Comparison of ENCODE assay signal across 21 cellular contexts in genomic region chr5:143347698-143348344, GRCh38. TPM values are rescaled to one million over a fixed set of nuclear protein-coding genes. Genes with fewer than 3 reads are reported as not detected.
DNase-seq lines count a peak whose midpoint lies in the region; ATAC-seq and TF ChIP-seq lines count a peak whose summit lies in the region.
"Had no signal": no experiment of that assay in that cellular context is flagged by ENCODE, and none has a peak within 500 bp of the region (broad histone marks: within the 10 kb centered on the region; RNA-seq: fewer than 3 reads in every experiment).

No MANE protein-coding gene starts in this region.

- H3K27me3 ChIP-seq in dorsolateral prefrontal cortex (no peaks in the 10 kb centered on the region), endodermal cell (ENCODE audit: control insufficient read depth, insufficient read depth, low read length, poor library complexity, severe bottlenecking) (no peaks in the 10 kb centered on the region)
- H3K27me3 ChIP-seq: upper lobe of right lung had no signal

- H3K27ac ChIP-seq in dorsolateral prefrontal cortex (peak overlapping the region in 44 of 59 donors; percentile 2 to 78 (median 33)), endodermal cell (ENCODE audit: low read depth, low read length) (no peak overlapping the region)
- H3K27ac ChIP-seq: upper lobe of right lung had no signal

- no peaks in the 10 kb centered on the region for H3K36me3 ChIP-seq in endodermal cell (ENCODE audit: control insufficient read depth, insufficient read depth, low read length)
- H3K36me3 ChIP-seq: upper lobe of right lung had no signal

- peaks cover 32% of the 10 kb centered on the region for H3K4me1 Mint-ChIP-seq in stimulated activated naive CD8-positive, alpha-beta T cell treated with anti-CD3 and anti-CD28 coated beads, Interleukin-15, Interleukin-2, amounts not matched to agents 100 ng/mL and 50 ng/mL, for 24 hours (ENCODE audit: low read depth)
- H3K4me1 Mint-ChIP-seq in nephron (peaks cover 11% of the 10 kb centered on the region), endodermal cell (peaks cover 24% of the 10 kb centered on the region)

- H3K36me3 Mint-ChIP-seq in stimulated activated naive CD8-positive, alpha-beta T cell treated with anti-CD3 and anti-CD28 coated beads, Interleukin-15, Interleukin-2, amounts not matched to agents 100 ng/mL and 50 ng/mL, for 24 hours (ENCODE audit: low read depth) = peaks cover 17% of the 10 kb centered on the region
- peaks cover 4% of the 10 kb centered on the region for H3K36me3 Mint-ChIP-seq in nephron (ENCODE audit: low read depth)
- peaks cover 3% of the 10 kb centered on the region for H3K36me3 Mint-ChIP-seq in endodermal cell (ENCODE audit: low read depth)

- ATAC-seq in stimulated activated naive CD8-positive, alpha-beta T cell treated with anti-CD3 and anti-CD28 coated beads, Interleukin-15, Interleukin-2, amounts not matched to agents 100 U/mL and 50 U/mL, for 24 hours = no peak
- ATAC-seq in esophagus mucosa = no peak
- ATAC-seq: upper lobe of right lung had no signal

- no peak overlapping the region for H3K9ac ChIP-seq in endodermal cell (ENCODE audit: extremely low read depth, low read length, poor library complexity, severe bottlenecking)

- H3K4me3 ChIP-seq in dorsolateral prefrontal cortex (no peak overlapping the region), endodermal cell (ENCODE audit: low read length) (no peak overlapping the region)
- H3K4me3 ChIP-seq: upper lobe of right lung had no signal

- no peak overlapping the region for H3K4me3 Mint-ChIP-seq in stimulated activated naive CD8-positive, alpha-beta T cell treated with anti-CD3 and anti-CD28 coated beads, Interleukin-15, Interleukin-2, amounts not matched to agents 100 ng/mL and 50 ng/mL, for 24 hours
- H3K4me3 Mint-ChIP-seq in nephron (no peak overlapping the region), endodermal cell (no peak overlapping the region)
- H3K4me3 Mint-ChIP-seq: T-helper 1 cell treated with Interleukin-12 subunit alpha and Interleukin-12 subunit beta and Interleukin-4 antibody, amounts not matched to agents 30 μg/mL and 1 μg/mL, for 36 hours had no signal

- H3K27ac Mint-ChIP-seq in stimulated activated naive CD8-positive, alpha-beta T cell treated with anti-CD3 and anti-CD28 coated beads, Interleukin-15, Interleukin-2, amounts not matched to agents 100 ng/mL and 50 ng/mL, for 24 hours = peak overlapping the region; percentile 38
- H3K27ac Mint-ChIP-seq in nephron (peak overlapping the region; percentile 13 to 83 (median 24)), endodermal cell (no peak overlapping the region)
- H3K27ac Mint-ChIP-seq: T-helper 1 cell treated with Interleukin-12 subunit alpha and Interleukin-12 subunit beta and Interleukin-4 antibody, amounts not matched to agents 30 μg/mL and 1 μg/mL, for 36 hours had no signal

- 76 to 96% methylated on average over 3 of the region's 3 CpGs for WGBS in endodermal cell (ENCODE audit: insufficient coverage in 1 of 2, insufficient read length in 1 of 2), 2 experiments

- H3K4me1 ChIP-seq in endodermal cell (ENCODE audit: control insufficient read depth, insufficient read depth, low read length) = peaks cover 15% of the 10 kb centered on the region

- intact Hi-C loops in dorsolateral prefrontal cortex (cut with DNase I) = no loop called here

- H3K27me3 Mint-ChIP-seq in stimulated activated naive CD8-positive, alpha-beta T cell treated with anti-CD3 and anti-CD28 coated beads, Interleukin-15, Interleukin-2, amounts not matched to agents 100 ng/mL and 50 ng/mL, for 24 hours = no peaks in the 10 kb centered on the region
- H3K27me3 Mint-ChIP-seq in nephron (ENCODE audit: low read depth) = no peaks in the 10 kb centered on the region
- H3K27me3 Mint-ChIP-seq in endodermal cell (ENCODE audit: insufficient read depth) = no peaks in the 10 kb centered on the region

- no peaks in the 10 kb centered on the region for H3K9me3 Mint-ChIP-seq in stimulated activated naive CD8-positive, alpha-beta T cell treated with anti-CD3 and anti-CD28 coated beads, Interleukin-15, Interleukin-2, amounts not matched to agents 100 ng/mL and 50 ng/mL, for 24 hours
- no peaks in the 10 kb centered on the region for H3K9me3 Mint-ChIP-seq in nephron
- H3K9me3 Mint-ChIP-seq in endodermal cell = no peaks in the 10 kb centered on the region

- no peak for DNase-seq in stimulated activated naive CD8-positive, alpha-beta T cell treated with anti-CD3 and anti-CD28 coated beads, Interleukin-15, Interleukin-2, amounts not matched to agents 100 U/mL and 50 U/mL, for 24 hours
- DNase-seq in dorsolateral prefrontal cortex (no peak), COLO668 (lab: John Stamatoyannopoulos, UW; ENCODE audit: unreplicated experiment) (no peak), endodermal cell (no peak), NCI-H526 (lab: John Stamatoyannopoulos, UW) (no peak)
- DNase-seq: activated CD4-positive, CD25-positive, alpha-beta regulatory T cell treated with anti-CD3 and anti-CD28 coated beads, Interleukin-2, amount 50 U/mL, for 72 hours; activated gamma-delta T cell; Calu3; GF-D8; hypothalamus; left cardiac atrium; NCI-H1105; NCI-H2171; NK-92 treated with Interleukin-12 subunit alpha and Interleukin-12 subunit beta, amount 100 ng/mL, for 24 hours; stimulated activated CD4-positive, alpha-beta T cell treated with anti-CD3 and anti-CD28 coated beads, Interleukin-2, amount 100 ng/mL, for 24 hours; stimulated activated CD8-positive, alpha-beta memory T cell treated with anti-CD3 and anti-CD28 coated beads, Interleukin-4, amount 100 ng/mL, for 48 hours; upper lobe of right lung had no signal

- H3K9me3 ChIP-seq in endodermal cell (ENCODE audit: control insufficient read depth, low read length) = no peaks in the 10 kb centered on the region
- H3K9me3 ChIP-seq: upper lobe of right lung had no signal

- TF ChIP-seq CTCF in dorsolateral prefrontal cortex (IDR thresholded peaks at IDR 0.05 in 54 of 56, conservative IDR thresholded peaks at IDR 0.05 in 2 of 56; ENCODE audit: low read depth in 1 of 56, partially characterized antibody in 56 of 56) (no peak), nephron (IDR thresholded peaks at IDR 0.05; ENCODE audit: unreplicated experiment in 3 of 3) (no peak), endodermal cell (conservative IDR thresholded peaks at IDR 0.05) (no peak)

RNA-seq across cellular contexts. Expression of gene NR3C1, which starts 55.7 kb away (rescaled TPM):
- total RNA-seq in dorsolateral prefrontal cortex (100 to 1,000 TPM in 18 of 120 experiments, 10 to 100 TPM in 102; 56.9 to 114 (median 87.8) TPM), esophagus mucosa (32.4 TPM), endodermal cell (10 to 100 TPM in 1 of 2 donors, 1 to 10 TPM in 1; 9.5 to 20.5 TPM)
- 5.1 TPM for polyA plus RNA-seq in endodermal cell (2013, experiment 1 of 2)
- polyA plus RNA-seq in endodermal cell (2013, experiment 2 of 2) = 4.6 TPM
